In the genomic region with DNA sequence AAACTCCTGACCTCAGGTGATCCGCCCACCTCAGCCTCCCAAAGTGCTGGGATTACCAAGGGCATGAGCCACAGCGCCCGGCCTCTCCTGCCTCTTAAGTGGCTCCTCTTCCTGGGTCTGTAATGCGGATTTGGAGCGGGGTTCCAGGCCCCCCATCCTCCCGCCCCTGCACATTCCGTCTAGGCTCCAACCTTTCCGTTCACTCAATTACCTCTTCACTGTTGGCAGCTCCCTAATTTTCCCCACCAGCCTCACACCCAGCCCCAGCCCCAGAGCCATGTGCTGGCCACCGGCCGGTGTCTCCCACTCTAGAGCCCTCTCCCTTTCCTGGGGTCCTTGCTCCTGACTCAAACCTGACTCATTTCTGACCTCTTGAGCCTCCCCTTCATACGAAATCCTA, we compare ENCODE assay signal across 18 cellular contexts. TPM values are rescaled to one million over a fixed set of nuclear protein-coding genes. Genes with fewer than 3 reads are reported as not detected.
A peak's percentile ranks its signal among the peaks of the same experiment; 100 is the strongest.
DNase-seq lines count a peak whose midpoint lies in the region; ATAC-seq and TF ChIP-seq lines count a peak whose summit lies in the region.
"Had no signal": no experiment of that assay in that cellular context is flagged by ENCODE, and none has a peak within 500 bp of the region (broad histone marks: within the 10 kb centered on the region; RNA-seq: fewer than 3 reads in every experiment).

No MANE protein-coding gene starts in this region.

- no peak overlapping the region for H3K4me2 ChIP-seq in GM23338

- H3K9me3 Mint-ChIP-seq in GM23338: no peaks in the 10 kb centered on the region
- H3K9me3 Mint-ChIP-seq in activated T-helper 1 cell treated with anti-CD3 and anti-CD28 coated beads, Interleukin-12 subunit alpha, Interleukin-12 subunit beta, Interleukin-2, Interleukin-4 antibody, amounts not matched to agents 30 ng/mL and 10 ng/mL and 1 ng/mL, durations not matched to agents 14 hours and 24 hours and 36 hours: peaks cover 8% of the 10 kb centered on the region
- no peaks in the 10 kb centered on the region for H3K9me3 Mint-ChIP-seq in mesothelial cell of epicardium

- H4K20me1 ChIP-seq in GM23338 (replicated peaks; ENCODE audit: insufficient read depth): no peaks in the 10 kb centered on the region

- H3K36me3 ChIP-seq in GM23338 (ENCODE audit: insufficient read depth) (no peaks in the 10 kb centered on the region), spleen (peaks cover 0 to 57% (median 0%) of the 10 kb centered on the region in 6 donors)
- H3K36me3 ChIP-seq: BE2C, SJSA1 had no signal

- H3K9me3 ChIP-seq in spleen: no peaks in the 10 kb centered on the region
- H3K9me3 ChIP-seq: BE2C, SJSA1 had no signal

- H3F3A ChIP-seq in GM23338 (replicated peaks; ENCODE audit: low read depth): no peaks in the 10 kb centered on the region

- in situ Hi-C loops in KBM-7 (cut with MboI; ENCODE audit: low pct_unique_long_range_greater_than_20kb, low sequenced_read_pairs): no loop called here

- H3K9me2 ChIP-seq in GM23338 (ENCODE audit: insufficient read depth): no peaks in the 10 kb centered on the region

- no peak overlapping the region for H2AFZ ChIP-seq in GM23338

- no peaks in the 10 kb centered on the region for H3K79me2 ChIP-seq in GM23338 (replicated peaks; ENCODE audit: insufficient read depth)

- TF ChIP-seq CTCF in GM23338 (conservative IDR thresholded peaks at IDR 0.05; ENCODE audit: low read depth in 2 of 2): no peak
- no peak for TF ChIP-seq CTCF in mesothelial cell of epicardium (IDR thresholded peaks at IDR 0.05; ENCODE audit: unreplicated experiment)
- TF ChIP-seq CTCF in spleen (IDR thresholded peaks at IDR 0.05 in 8 of 11, conservative IDR thresholded peaks at IDR 0.05 in 3 of 11): no peak

- no peak overlapping the region for H3K27ac ChIP-seq in GM23338 (ENCODE audit: low read depth)
- H3K27ac ChIP-seq in spleen: no peak overlapping the region
- H3K27ac ChIP-seq: SJSA1 had no signal

- H3K27ac Mint-ChIP-seq in GM23338 (peak overlapping the region; percentile 39; the same call in 1 of the 2 replicates), mesothelial cell of epicardium (peak overlapping the region; percentile 5)
- peak overlapping the region; percentile 65 for H3K27ac Mint-ChIP-seq in activated T-helper 1 cell treated with anti-CD3 and anti-CD28 coated beads, Interleukin-12 subunit alpha, Interleukin-12 subunit beta, Interleukin-2, Interleukin-4 antibody, amounts not matched to agents 30 ng/mL and 10 ng/mL and 1 ng/mL, durations not matched to agents 14 hours and 24 hours and 36 hours

- H3K27me3 ChIP-seq in GM23338 (ENCODE audit: insufficient read depth) (no peaks in the 10 kb centered on the region), spleen (replicated peaks in 1 of 7) (no peaks in the 10 kb centered on the region)
- H3K27me3 ChIP-seq: BE2C, SJSA1 had no signal

- H3K4me1 ChIP-seq in GM23338 (ENCODE audit: insufficient read depth) (no peaks in the 10 kb centered on the region), spleen (peaks cover 3 to 24% (median 18%) of the 10 kb centered on the region in 6 donors)
- H3K4me1 ChIP-seq: BE2C, SJSA1 had no signal

- TF ChIP-seq POLR2A in spleen (IDR thresholded peaks at IDR 0.05): no peak

- H3K4me1 Mint-ChIP-seq in GM23338 (peaks cover 8% of the 10 kb centered on the region), mesothelial cell of epicardium (peaks cover 6% of the 10 kb centered on the region)
- H3K4me1 Mint-ChIP-seq in activated T-helper 1 cell treated with anti-CD3 and anti-CD28 coated beads, Interleukin-12 subunit alpha, Interleukin-12 subunit beta, Interleukin-2, Interleukin-4 antibody, amounts not matched to agents 30 ng/mL and 10 ng/mL and 1 ng/mL, durations not matched to agents 14 hours and 24 hours and 36 hours (ENCODE audit: low read depth): peaks cover 30% of the 10 kb centered on the region

- H3K27me3 Mint-ChIP-seq in GM23338 (ENCODE audit: insufficient read depth, low read depth, poor library complexity) (peaks cover 13% of the 10 kb centered on the region), mesothelial cell of epicardium (ENCODE audit: low read depth) (no peaks in the 10 kb centered on the region)
- peaks cover 7% of the 10 kb centered on the region for H3K27me3 Mint-ChIP-seq in activated T-helper 1 cell treated with anti-CD3 and anti-CD28 coated beads, Interleukin-12 subunit alpha, Interleukin-12 subunit beta, Interleukin-2, Interleukin-4 antibody, amounts not matched to agents 30 ng/mL and 10 ng/mL and 1 ng/mL, durations not matched to agents 14 hours and 24 hours and 36 hours (ENCODE audit: insufficient read depth)

- intact Hi-C loops in activated T-helper 1 cell treated with anti-CD3 and anti-CD28 coated beads, Interleukin-12 subunit alpha, Interleukin-12 subunit beta, Interleukin-2, Interleukin-4 antibody, amounts not matched to agents 30 ng/mL and 10 ng/mL and 1 ng/mL, durations not matched to agents 14 hours and 24 hours and 36 hours (cut with micrococcal nuclease): no loop called here
- intact Hi-C loops in spleen (cut with DNase I; ENCODE audit: low total_unique reads): no loop called here

- WGBS in spleen, 5 donors: 94 to 98% (median 96%) methylated on average over 11 of the region's 11 CpGs

- DNase-seq in GM23338 (ENCODE audit: low spot score) (no peak), mesothelial cell of epicardium (ENCODE audit: low spot score in 2 of 2, unreplicated experiment in 2 of 2) (no peak), spleen (peak; percentile 39), KBM-7 (no peak), A172 (ENCODE audit: low spot score) (no peak)
- no peak for DNase-seq in activated T-helper 1 cell treated with anti-CD3 and anti-CD28 coated beads, Interleukin-12 subunit alpha, Interleukin-12 subunit beta, Interleukin-2, Interleukin-4 antibody, amounts not matched to agents 30 ng/mL and 10 ng/mL and 1 ng/mL, durations not matched to agents 14 hours and 24 hours and 36 hours (ENCODE audit: low spot score)
- DNase-seq: BE2C, GF-D8, Kasumi-1, NCI-H1694, NCI-H2081, NCI-H2171, NCI-H524 treated with DMSO at 0.1 percent for 48 hours, NCI-H82, OCI-M1 had no signal

- H3K4me3 ChIP-seq in GM23338: no peak overlapping the region
- no peak overlapping the region for H3K4me3 ChIP-seq in spleen
- H3K4me3 ChIP-seq: SJSA1 had no signal

- H3K36me3 Mint-ChIP-seq in GM23338 (ENCODE audit: low read depth) (peaks cover 22% of the 10 kb centered on the region), mesothelial cell of epicardium (peaks cover 24% of the 10 kb centered on the region)
- H3K36me3 Mint-ChIP-seq in activated T-helper 1 cell treated with anti-CD3 and anti-CD28 coated beads, Interleukin-12 subunit alpha, Interleukin-12 subunit beta, Interleukin-2, Interleukin-4 antibody, amounts not matched to agents 30 ng/mL and 10 ng/mL and 1 ng/mL, durations not matched to agents 14 hours and 24 hours and 36 hours (ENCODE audit: low read depth): peaks cover 10% of the 10 kb centered on the region

- H3K4me3 Mint-ChIP-seq in GM23338: no peak overlapping the region
- H3K4me3 Mint-ChIP-seq in activated T-helper 1 cell treated with anti-CD3 and anti-CD28 coated beads, Interleukin-12 subunit alpha, Interleukin-12 subunit beta, Interleukin-2, Interleukin-4 antibody, amounts not matched to agents 30 ng/mL and 10 ng/mL and 1 ng/mL, durations not matched to agents 14 hours and 24 hours and 36 hours: no peak overlapping the region
- H3K4me3 Mint-ChIP-seq in mesothelial cell of epicardium: no peak overlapping the region

- no peak for ATAC-seq in GM23338
- ATAC-seq in HG02588 (IDR thresholded peaks at IDR 0.05; ENCODE audit: unreplicated experiment): no peak
- ATAC-seq: Right ventricle myocardium inferior had no signal

TF ChIP-seq in GM23338, 12 proteins besides CTCF, POLR2A, EP300 and RAD21 (continues in another document):
- TF ChIP-seq EZH2phosphoT487 (IDR thresholded peaks at IDR 0.05; ENCODE audit: unreplicated experiment): no peak
- no peak for TF ChIP-seq JUNB (IDR thresholded peaks at IDR 0.05; ENCODE audit: unreplicated experiment)
- TF ChIP-seq CREB1 (CRISPR knock-in tag; IDR thresholded peaks at IDR 0.05; ENCODE audit: low read depth): no peak
- TF ChIP-seq NANOG (IDR thresholded peaks at IDR 0.05; ENCODE audit: borderline replicate concordance): no peak
- no peak for TF ChIP-seq STAT1 (IDR thresholded peaks at IDR 0.05; ENCODE audit: unreplicated experiment)
- TF ChIP-seq, protein P1, sequence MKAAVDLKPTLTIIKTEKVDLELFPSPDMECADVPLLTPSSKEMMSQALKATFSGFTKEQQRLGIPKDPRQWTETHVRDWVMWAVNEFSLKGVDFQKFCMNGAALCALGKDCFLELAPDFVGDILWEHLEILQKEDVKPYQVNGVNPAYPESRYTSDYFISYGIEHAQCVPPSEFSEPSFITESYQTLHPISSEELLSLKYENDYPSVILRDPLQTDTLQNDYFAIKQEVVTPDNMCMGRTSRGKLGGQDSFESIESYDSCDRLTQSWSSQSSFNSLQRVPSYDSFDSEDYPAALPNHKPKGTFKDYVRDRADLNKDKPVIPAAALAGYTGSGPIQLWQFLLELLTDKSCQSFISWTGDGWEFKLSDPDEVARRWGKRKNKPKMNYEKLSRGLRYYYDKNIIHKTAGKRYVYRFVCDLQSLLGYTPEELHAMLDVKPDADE (IDR thresholded peaks at IDR 0.05): no peak
- no peak for TF ChIP-seq POLR2AphosphoS5 (IDR thresholded peaks at IDR 0.05; ENCODE audit: low read depth)
- TF ChIP-seq ZNF114 (CRISPR knock-in tag; IDR thresholded peaks at IDR 0.05): no peak

RNA-seq across cellular contexts. Expression of a gene that starts 16.6 kb away (rescaled TPM):
- 16.5 and 20.2 TPM in 2 replicates for total RNA-seq in GM23338 (2014; rRNA removed; shearing (Covaris generic))
- polyA plus RNA-seq in GM23338 (2016; fragmentation: Nextera tagmentation; extraction: Ambion mirVana) (11.3 and 11.6 TPM in 2 replicates), spleen (10 to 100 TPM; 17.7 to 25.4 (median 25.1) TPM)
- total RNA-seq in activated T-helper 1 cell treated with anti-CD3 and anti-CD28 coated beads, Interleukin-12 subunit alpha, Interleukin-12 subunit beta, Interleukin-2, Interleukin-4 antibody, amounts not matched to agents 30 ng/mL and 10 ng/mL and 1 ng/mL, durations not matched to agents 14 hours and 24 hours and 36 hours: 12.7 and 14.6 TPM in 2 replicates
- total RNA-seq in mesothelial cell of epicardium (26.3 to 28.5 TPM (median 28.0 TPM) in 3 replicates), spleen (10 to 100 TPM; 17.0 to 29.6 (median 21.6) TPM)
- 9.5 and 11.0 TPM in 2 replicates for total RNA-seq in A172 (2014; rRNA removed; shearing (Covaris generic))

RNA-seq across cellular contexts. Expression of a gene that starts 34.9 kb away (rescaled TPM):
- total RNA-seq in GM23338 (2014; rRNA removed; shearing (Covaris generic)): 62.9 and 110 TPM in 2 replicates
- 40.9 and 45.2 TPM in 2 replicates for polyA plus RNA-seq in GM23338 (2016; fragmentation: Nextera tagmentation; extraction: Ambion mirVana)
- 89.2 and 90.9 TPM in 2 replicates for total RNA-seq in activated T-helper 1 cell treated with anti-CD3 and anti-CD28 coated beads, Interleukin-12 subunit alpha, Interleukin-12 subunit beta, Interleukin-2, Interleukin-4 antibody, amounts not matched to agents 30 ng/mL and 10 ng/mL and 1 ng/mL, durations not matched to agents 14 hours and 24 hours and 36 hours
- total RNA-seq in mesothelial cell of epicardium: 75.2 to 90.1 TPM (median 80.3 TPM) in 3 replicates
- total RNA-seq in spleen: 10 to 100 TPM; 58.3 to 87.9 (median 72.6) TPM
- 10 to 100 TPM in 2 of 3 donors, 1 to 10 TPM in 1; 9.5 to 11.3 (median 10.1) TPM for polyA plus RNA-seq in spleen
- total RNA-seq in A172 (2014; rRNA removed; shearing (Covaris generic)): 59.0 and 77.7 TPM in 2 replicates

Comparison
In these comparisons a context has a peak if more than half of its experiments do, and no peak if none do; other contexts are left out.
1. H3K27ac Mint-ChIP-seq: peak in every context shown above with its lines; median percentile 65 in activated T-helper 1 cell treated with anti-CD3 and anti-CD28 coated beads, Interleukin-12 subunit alpha, Interleukin-12 subunit beta, Interleukin-2, Interleukin-4 antibody, amounts not matched to agents 30 ng/mL and 10 ng/mL and 1 ng/mL, durations not matched to agents 14 hours and 24 hours and 36 hours; 39 in GM23338; 5 in mesothelial cell of epicardium.